8 cellular contexts compared by ENCODE assay signal in the genomic region with DNA sequence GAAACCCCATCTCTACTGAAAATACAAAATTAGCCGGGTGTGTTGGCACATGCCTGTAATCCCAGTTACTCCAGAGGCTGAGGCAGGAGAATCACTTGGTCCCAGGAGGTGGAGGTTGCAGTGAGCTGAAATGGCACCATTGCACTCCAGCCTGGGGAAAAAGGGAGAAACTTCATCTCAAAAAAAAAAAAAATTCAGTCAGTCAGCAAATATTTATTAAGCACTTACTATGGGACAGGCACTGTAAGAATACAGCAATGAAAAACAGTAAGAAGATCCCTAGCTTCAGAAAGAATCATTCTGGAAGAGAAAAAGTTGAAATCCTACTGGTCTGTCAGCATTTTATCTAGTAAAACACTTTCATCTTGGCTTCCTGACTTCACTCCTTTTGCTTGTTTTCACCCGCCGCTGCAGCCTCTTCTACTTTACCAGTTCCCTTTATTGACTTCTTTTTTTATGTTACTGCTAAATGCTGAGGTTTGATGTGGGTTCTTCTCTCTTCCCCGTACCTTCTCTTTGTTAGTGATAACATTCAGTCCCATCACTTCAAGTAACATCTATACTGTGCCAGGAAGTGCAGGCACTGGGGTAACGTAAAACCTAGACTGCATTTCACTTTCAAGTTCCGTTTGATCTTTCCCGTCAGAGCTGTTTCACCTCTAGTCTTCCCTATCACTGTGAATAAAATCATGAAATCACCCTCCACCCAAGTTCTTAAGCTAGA. TPM values are rescaled to one million over a fixed set of nuclear protein-coding genes. Genes with fewer than 3 reads are reported as not detected.
DNase-seq lines count a peak whose midpoint lies in the region; ATAC-seq and TF ChIP-seq lines count a peak whose summit lies in the region.

No MANE protein-coding gene starts in this region.

- H3K4me3 ChIP-seq in ovary = no peak overlapping the region

- no peak for TF ChIP-seq POLR2A in ovary (IDR thresholded peaks at IDR 0.05)

- H3K27ac ChIP-seq in ovary = no peak overlapping the region
- H3K27ac ChIP-seq in caudate nucleus (ENCODE audit: low read depth, low read length) = no peak overlapping the region

- H3K9me3 ChIP-seq in ovary = no peaks in the 10 kb centered on the region

- no peaks in the 10 kb centered on the region for H3K27me3 ChIP-seq in ovary

- ATAC-seq in GM19467 (IDR thresholded peaks at IDR 0.05; ENCODE audit: unreplicated experiment) (peak; percentile 93), HG03520 (IDR thresholded peaks at IDR 0.05; ENCODE audit: unreplicated experiment) (peak; percentile 90)

- whole genome bisulfite sequencing in ovary, 3 donors = 76 to 82% (median 78%) methylated on average over 7 of the region's 7 CpGs

- intact Hi-C loops in ovary (cut with DNase I) = no loop called here

- no peak for TF ChIP-seq CTCF in ovary (IDR thresholded peaks at IDR 0.05)

- no peak for TF ChIP-seq EP300 in ovary (IDR thresholded peaks at IDR 0.05)

- H3K4me1 ChIP-seq in ovary (ENCODE audit: insufficient read depth) = no peaks in the 10 kb centered on the region

- DNase-seq in CD1c-positive myeloid dendritic cell (ENCODE audit: extremely low spot score) (peak; percentile 32), ovary (no peak), caudate nucleus (lab: John Stamatoyannopoulos, UW) (no peak), NCI-H774 (lab: John Stamatoyannopoulos, UW) (no peak)
- DNase-seq in activated CD8-positive, alpha-beta memory T cell treated with anti-CD3 and anti-CD28 coated beads, Interleukin-2, amount 50 U/mL, for 4 hours = peak; percentile 25
- peak; percentile 39 for DNase-seq in stimulated activated CD8-positive, alpha-beta memory T cell treated with anti-CD3 and anti-CD28 coated beads, Interleukin-4, amount 100 ng/mL, for 48 hours

- H3K36me3 ChIP-seq in ovary = no peaks in the 10 kb centered on the region

RNA-seq across cellular contexts. Expression of gene TAF4B, which starts 10.8 kb away (rescaled TPM):
- total RNA-seq in ovary = 10 to 100 TPM in 2 of 7 donors, 1 to 10 TPM in 5; 5.0 to 19.1 (median 9.4) TPM
- polyA plus RNA-seq in ovary = 1 to 10 TPM; 5.0 to 5.3 TPM

Comparison
In these comparisons a context has a peak if more than half of its experiments do, and no peak if none do; other contexts are left out.
1. DNase-seq: peak in CD1c-positive myeloid dendritic cell (single experiment), activated CD8-positive, alpha-beta memory T cell treated with anti-CD3 and anti-CD28 coated beads, Interleukin-2, amount 50 U/mL, for 4 hours (single experiment) and stimulated activated CD8-positive, alpha-beta memory T cell treated with anti-CD3 and anti-CD28 coated beads, Interleukin-4, amount 100 ng/mL, for 48 hours (single experiment); none in ovary (0 of 5), caudate nucleus (0 of 61) and NCI-H774 (single experiment).